Comparison of ENCODE assay signal across 36 cellular contexts in the genomic region with DNA sequence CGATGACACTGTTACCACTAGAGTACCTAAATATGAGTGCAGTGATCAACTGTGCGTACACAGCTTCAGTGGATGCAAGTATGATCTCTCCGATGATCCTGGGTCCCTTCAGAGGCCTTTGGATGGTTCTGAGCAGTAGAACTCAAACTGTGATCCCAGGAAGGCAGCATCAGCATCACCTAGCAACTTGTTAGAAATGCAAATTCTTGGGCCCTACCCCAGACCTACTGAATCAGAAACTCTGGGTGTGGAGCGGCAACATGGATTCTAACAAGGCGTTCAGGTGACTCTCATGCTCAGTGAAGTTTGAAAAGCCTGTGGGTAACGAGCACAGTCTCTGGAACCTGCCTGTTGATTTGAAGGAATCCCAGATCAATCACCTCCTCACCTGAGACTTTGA. TPM values are rescaled to one million over a fixed set of nuclear protein-coding genes. Genes with fewer than 3 reads are reported as not detected.
"Had no signal": no experiment of that assay in that cellular context is flagged by ENCODE, and none has a peak within 500 bp of the region (broad histone marks: within the 10 kb centered on the region; RNA-seq: fewer than 3 reads in every experiment).

No MANE protein-coding gene starts in this region.

- H3K27ac ChIP-seq: ascending aorta, breast epithelium, cardiac muscle cell, colonic mucosa, epithelial cell of prostate, esophagus squamous epithelium had no signal

- ATAC-seq: activated CD4-positive, CD25-positive, alpha-beta regulatory T cell treated with anti-CD3 and anti-CD28 coated beads, Interleukin-2, amount 50 U/mL, for 24 hours; activated CD8-positive, alpha-beta memory T cell treated with anti-CD3 and anti-CD28 coated beads, Interleukin-2, amount 10 ng/mL, durations not matched to agents 7 days and 5 days; activated CD8-positive, alpha-beta T cell treated with anti-CD3 and anti-CD28 coated beads for 36 hours; activated naive CD4-positive, alpha-beta T cell treated with anti-CD3 and anti-CD28 coated beads, Interleukin-2, amount 50 U/mL, for 72 hours; activated T-cell treated with anti-CD3 and anti-CD28 coated beads, Interleukin-2, amount 50 U/mL, for 72 hours had no signal

- H3K27me3 ChIP-seq: ascending aorta, breast epithelium, cardiac muscle cell, colonic mucosa, esophagus squamous epithelium had no signal

- H3K4me1 Mint-ChIP-seq: activated B cell treated with CpG ODN at 0.5 μM for 24 hours; activated CD8-positive, alpha-beta memory T cell treated with anti-CD3 and anti-CD28 coated beads, Interleukin-2, amount 10 ng/mL, durations not matched to agents 7 days and 5 days; activated naive CD4-positive, alpha-beta T cell treated with anti-CD3 and anti-CD28 coated beads, Interleukin-2, amount 10 ng/mL, durations not matched to agents 7 days and 5 days; activated naive CD8-positive, alpha-beta T cell treated with anti-CD3 and anti-CD28 coated beads, Interleukin-2, amount 10 ng/mL, durations not matched to agents 7 days and 5 days had no signal

- H3K4me1 ChIP-seq: ascending aorta, breast epithelium, colonic mucosa, esophagus squamous epithelium had no signal

- H3K36me3 Mint-ChIP-seq: activated CD8-positive, alpha-beta memory T cell treated with anti-CD3 and anti-CD28 coated beads, Interleukin-2, amount 10 ng/mL, durations not matched to agents 7 days and 5 days; activated naive CD4-positive, alpha-beta T cell treated with anti-CD3 and anti-CD28 coated beads, Interleukin-2, amount 10 ng/mL, durations not matched to agents 7 days and 5 days; activated naive CD4-positive, alpha-beta T cell treated with anti-CD3 and anti-CD28 coated beads, Interleukin-2, amount 50 U/mL, for 72 hours; activated naive CD8-positive, alpha-beta T cell treated with anti-CD3 and anti-CD28 coated beads, Interleukin-2, amount 10 ng/mL, durations not matched to agents 7 days and 5 days had no signal

- H3K9me3 Mint-ChIP-seq: activated B cell treated with CpG ODN at 0.5 μM for 24 hours; activated CD8-positive, alpha-beta T cell treated with anti-CD3 and anti-CD28 coated beads for 36 hours; activated naive CD8-positive, alpha-beta T cell treated with anti-CD3 and anti-CD28 coated beads, Interleukin-2, amount 10 ng/mL, durations not matched to agents 7 days and 5 days; activated T-cell treated with anti-CD3 and anti-CD28 coated beads, Interleukin-2, amount 50 U/mL, for 24 hours; activated T-cell treated with anti-CD3 and anti-CD28 coated beads, Interleukin-2, amount 50 U/mL, for 72 hours; brain had no signal

- H3K4me3 Mint-ChIP-seq: activated B cell treated with CpG ODN at 0.5 μM for 24 hours; activated CD8-positive, alpha-beta memory T cell treated with anti-CD3 and anti-CD28 coated beads, Interleukin-2, amount 10 ng/mL, durations not matched to agents 7 days and 5 days; activated CD8-positive, alpha-beta T cell treated with anti-CD3 and anti-CD28 coated beads for 36 hours; activated naive CD4-positive, alpha-beta T cell treated with anti-CD3 and anti-CD28 coated beads, Interleukin-2, amount 10 ng/mL, durations not matched to agents 7 days and 5 days; activated naive CD8-positive, alpha-beta T cell treated with anti-CD3 and anti-CD28 coated beads, Interleukin-2, amount 10 ng/mL, durations not matched to agents 7 days and 5 days; activated T-cell treated with anti-CD3 and anti-CD28 coated beads, Interleukin-2, amount 50 U/mL, for 24 hours; activated T-cell treated with anti-CD3 and anti-CD28 coated beads, Interleukin-2, amount 50 U/mL, for 72 hours; brain had no signal

- FAIRE-seq: endometrium, endothelial cell of umbilical vein had no signal

- H3K36me3 ChIP-seq: ascending aorta, breast epithelium, cardiac muscle cell, colonic mucosa, esophagus squamous epithelium had no signal

- H3K4me3 ChIP-seq: ascending aorta, breast epithelium, cardiac muscle cell, colonic mucosa, esophagus squamous epithelium had no signal

- H3K9me3 ChIP-seq: ascending aorta, breast epithelium, colonic mucosa, esophagus squamous epithelium had no signal

- DNase-seq: activated B cell treated with CpG ODN at 0.5 μM for 24 hours; activated CD4-positive, alpha-beta T cell treated with anti-CD3 and anti-CD28 coated beads for 48 hours; activated CD4-positive, alpha-beta T cell treated with anti-CD3 and anti-CD28 coated beads, Interleukin-2, amount 50 U/mL, for 1 hour; activated CD4-positive, alpha-beta T cell treated with anti-CD3 and anti-CD28 coated beads, Interleukin-2, amount 50 U/mL, for 48 hours; activated CD8-positive, alpha-beta memory T cell treated with anti-CD3 and anti-CD28 coated beads, Interleukin-2, amount 10 ng/mL, durations not matched to agents 7 days and 5 days; activated CD8-positive, alpha-beta memory T cell treated with anti-CD3 and anti-CD28 coated beads, Interleukin-2, amount 50 U/mL, for 4 hours; activated CD8-positive, alpha-beta T cell treated with anti-CD3 and anti-CD28 coated beads for 36 hours; activated gamma-delta T cell; activated naive CD4-positive, alpha-beta T cell; activated naive CD4-positive, alpha-beta T cell treated with anti-CD3 and anti-CD28 coated beads, Interleukin-2, amount 10 ng/mL, durations not matched to agents 7 days and 5 days; activated naive CD8-positive, alpha-beta T cell treated with anti-CD3 and anti-CD28 coated beads, Interleukin-2, amount 10 ng/mL, durations not matched to agents 7 days and 5 days; activated T-cell treated with anti-CD3 and anti-CD28 coated beads for 4 hours; activated T-cell treated with anti-CD3 and anti-CD28 coated beads, Interleukin-2, amount 50 U/mL, for 24 hours; activated T-cell treated with anti-CD3 and anti-CD28 coated beads, Interleukin-2, amount 50 U/mL, for 72 hours; central memory CD4-positive, alpha-beta T cell; cerebellar nuclear complex; colonic mucosa; effector CD8-positive, alpha-beta T cell; esophagus squamous epithelium; foreskin melanocyte; head of caudate nucleus; T-helper 2 cell had no signal

- H3K27ac Mint-ChIP-seq: activated B cell treated with CpG ODN at 0.5 μM for 24 hours; activated CD8-positive, alpha-beta memory T cell treated with anti-CD3 and anti-CD28 coated beads, Interleukin-2, amount 10 ng/mL, durations not matched to agents 7 days and 5 days; activated CD8-positive, alpha-beta T cell treated with anti-CD3 and anti-CD28 coated beads for 36 hours; activated naive CD4-positive, alpha-beta T cell treated with anti-CD3 and anti-CD28 coated beads, Interleukin-2, amount 10 ng/mL, durations not matched to agents 7 days and 5 days; activated naive CD4-positive, alpha-beta T cell treated with anti-CD3 and anti-CD28 coated beads, Interleukin-2, amount 50 U/mL, for 72 hours; activated naive CD8-positive, alpha-beta T cell treated with anti-CD3 and anti-CD28 coated beads, Interleukin-2, amount 10 ng/mL, durations not matched to agents 7 days and 5 days; activated T-cell treated with anti-CD3 and anti-CD28 coated beads, Interleukin-2, amount 50 U/mL, for 24 hours; activated T-cell treated with anti-CD3 and anti-CD28 coated beads, Interleukin-2, amount 50 U/mL, for 72 hours had no signal

- H3K27me3 Mint-ChIP-seq: activated B cell treated with CpG ODN at 0.5 μM for 24 hours; activated CD8-positive, alpha-beta memory T cell treated with anti-CD3 and anti-CD28 coated beads, Interleukin-2, amount 10 ng/mL, durations not matched to agents 7 days and 5 days; activated CD8-positive, alpha-beta T cell treated with anti-CD3 and anti-CD28 coated beads for 36 hours; activated naive CD4-positive, alpha-beta T cell treated with anti-CD3 and anti-CD28 coated beads, Interleukin-2, amount 10 ng/mL, durations not matched to agents 7 days and 5 days; activated naive CD8-positive, alpha-beta T cell treated with anti-CD3 and anti-CD28 coated beads, Interleukin-2, amount 10 ng/mL, durations not matched to agents 7 days and 5 days; activated T-cell treated with anti-CD3 and anti-CD28 coated beads, Interleukin-2, amount 50 U/mL, for 24 hours; brain had no signal

RNA-seq across cellular contexts. Expression of gene TOX3, which starts 25.4 kb away (rescaled TPM):
- total RNA-seq: activated B cell treated with CpG ODN at 0.5 μM for 24 hours; activated CD8-positive, alpha-beta memory T cell treated with anti-CD3 and anti-CD28 coated beads for 36 hours; activated CD8-positive, alpha-beta memory T cell treated with anti-CD3 and anti-CD28 coated beads, Interleukin-2, amount 10 ng/mL, durations not matched to agents 7 days and 5 days; activated CD8-positive, alpha-beta T cell treated with anti-CD3 and anti-CD28 coated beads for 36 hours; activated naive CD4-positive, alpha-beta T cell treated with anti-CD3 and anti-CD28 coated beads, Interleukin-2, amount 50 U/mL, for 72 hours; activated naive CD8-positive, alpha-beta T cell treated with anti-CD3 and anti-CD28 coated beads, Interleukin-2, amount 10 ng/mL, durations not matched to agents 7 days and 5 days; activated T-cell treated with anti-CD3 and anti-CD28 coated beads, Interleukin-2, amount 50 U/mL, for 72 hours; ascending aorta; dermis microvascular lymphatic vessel endothelial cell; endothelial cell of umbilical vein; fibroblast of lung; fibroblast of villous mesenchyme; T-helper 1 cell treated with Interleukin-12 subunit alpha and Interleukin-12 subunit beta and Interleukin-4 antibody, amounts not matched to agents 30 ng/mL and 1 ng/mL, for 36 hours had no signal
- polyA plus RNA-seq: endothelial cell of umbilical vein, fibroblast of lung had no signal
